8 cellular contexts compared by ENCODE assay signal in the genomic region with DNA sequence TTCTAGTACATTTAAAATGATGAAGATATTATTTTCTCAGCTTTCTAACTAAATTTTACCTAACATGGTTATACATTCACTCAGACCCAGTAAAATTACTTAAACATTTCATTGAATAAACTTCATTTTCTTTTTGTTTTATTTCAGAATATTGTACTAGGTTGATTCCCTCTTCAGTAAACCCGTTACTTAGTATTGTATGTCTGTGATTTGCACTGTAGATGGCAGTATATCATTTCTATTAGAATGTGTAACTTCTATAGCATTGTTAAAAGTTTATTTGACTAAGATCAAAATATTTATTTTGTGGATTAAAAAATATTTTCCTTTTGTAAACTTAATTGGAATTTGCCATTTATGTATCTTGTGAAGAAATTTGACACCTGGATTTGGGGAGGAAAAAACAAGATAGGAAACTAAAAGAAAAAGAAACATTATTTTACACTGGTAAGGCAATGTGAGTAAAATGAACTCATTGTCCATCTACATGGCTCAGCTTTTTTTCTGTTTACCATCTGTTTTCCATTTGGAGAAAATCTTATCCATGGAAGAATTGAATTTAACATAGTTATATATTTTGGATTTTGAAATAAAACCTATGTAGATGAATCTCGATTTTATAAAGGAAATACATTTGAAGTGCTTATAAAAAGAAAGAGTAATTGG.
DNase-seq lines count a peak whose midpoint lies in the region; ATAC-seq, FAIRE-seq and TF ChIP-seq lines count a peak whose summit lies in the region.
"Not testable (repeated sequence)": the region's sequence is repeated elsewhere in the genome, so short reads cannot be mapped to it uniquely, and the experiment has no call there.

No MANE protein-coding gene starts in this region.

- H3K36me3 Mint-ChIP-seq in endodermal cell (ENCODE audit: low read depth); stimulated activated effector memory CD8-positive, alpha-beta T cell treated with anti-CD3 and anti-CD28 coated beads, Interleukin-12 subunit alpha, Interleukin-12 subunit beta, amount 100 ng/mL, for 72 hours: not testable (repeated sequence)

- TF ChIP-seq CTCF in D721Med (IDR thresholded peaks at IDR 0.05; ENCODE audit: insufficient read depth, missing control alignments) (peak; percentile 40), endodermal cell (conservative IDR thresholded peaks at IDR 0.05) (peak; percentile 69)
- not testable (repeated sequence) for TF ChIP-seq CTCF in kidney (IDR thresholded peaks at IDR 0.05; ENCODE audit: borderline replicate concordance, extremely low read depth, insufficient read depth)

- not testable (repeated sequence) for H3K27me3 ChIP-seq in endodermal cell (ENCODE audit: control insufficient read depth, insufficient read depth, low read length, poor library complexity, severe bottlenecking)

- H3K4me3 Mint-ChIP-seq in endodermal cell; stimulated activated effector memory CD8-positive, alpha-beta T cell treated with anti-CD3 and anti-CD28 coated beads, Interleukin-12 subunit alpha, Interleukin-12 subunit beta, amount 100 ng/mL, for 72 hours: not testable (repeated sequence)

- not testable (repeated sequence) for H3K4me1 Mint-ChIP-seq in endodermal cell; stimulated activated effector memory CD8-positive, alpha-beta T cell treated with anti-CD3 and anti-CD28 coated beads, Interleukin-12 subunit alpha, Interleukin-12 subunit beta, amount 100 ng/mL, for 72 hours

- H3K36me3 ChIP-seq in endodermal cell (ENCODE audit: control insufficient read depth, insufficient read depth, low read length); kidney (ENCODE audit: control insufficient read depth in 1 of 2, insufficient read depth in 2 of 2, low read length in 2 of 2): not testable (repeated sequence)

- FAIRE-seq in D721Med (lab: Jason Lieb, UNC) (peak; percentile 98), GM19239 (lab: Jason Lieb, UNC) (peak; percentile 87), kidney (lab: Jason Lieb, UNC) (peak; percentile 98)

- H3K27me3 Mint-ChIP-seq in endodermal cell (ENCODE audit: insufficient read depth), result not testable (repeated sequence)

- not testable (repeated sequence) for H3K9me3 Mint-ChIP-seq in endodermal cell; stimulated activated effector memory CD8-positive, alpha-beta T cell treated with anti-CD3 and anti-CD28 coated beads, Interleukin-12 subunit alpha, Interleukin-12 subunit beta, amount 100 ng/mL, for 72 hours

- H3K9me3 ChIP-seq in endodermal cell (ENCODE audit: control insufficient read depth, low read length); kidney (ENCODE audit: control insufficient read depth in 1 of 2, low read length in 2 of 2): not testable (repeated sequence)

- WGBS in endodermal cell (ENCODE audit: insufficient coverage in 1 of 2, insufficient read length in 1 of 2), 2 experiments, result 83 to 86% methylated on average over 1 of the region's 2 CpGs

- not testable (repeated sequence) for H3K9ac ChIP-seq in endodermal cell (ENCODE audit: extremely low read depth, low read length, poor library complexity, severe bottlenecking); kidney (ENCODE audit: low read length in 2 of 2)

- H3K27ac ChIP-seq in endodermal cell (ENCODE audit: low read depth, low read length); kidney (ENCODE audit: low read depth in 2 of 2, low read length in 2 of 2): not testable (repeated sequence)

- H3K4me3 ChIP-seq in endodermal cell (ENCODE audit: low read length); kidney (ENCODE audit: low read length in 2 of 2): not testable (repeated sequence)

- intact Hi-C loops in kidney (cut with DNase I), result not testable (repeated sequence)

- not testable (repeated sequence) for H3K4me1 ChIP-seq in endodermal cell (ENCODE audit: control insufficient read depth, insufficient read depth, low read length); kidney (ENCODE audit: control insufficient read depth in 1 of 2, insufficient read depth in 1 of 2, low read depth in 1 of 2, low read length in 2 of 2)

- peak; percentile 86 for ATAC-seq in HG03378 (IDR thresholded peaks at IDR 0.05; ENCODE audit: unreplicated experiment)
- ATAC-seq in stimulated activated effector memory CD8-positive, alpha-beta T cell treated with anti-CD3 and anti-CD28 coated beads, Interleukin-12 subunit alpha, Interleukin-12 subunit beta, amount 100 ng/mL, for 72 hours, result peak; percentile 45

- not testable (repeated sequence) for H3K27ac Mint-ChIP-seq in endodermal cell; stimulated activated effector memory CD8-positive, alpha-beta T cell treated with anti-CD3 and anti-CD28 coated beads, Interleukin-12 subunit alpha, Interleukin-12 subunit beta, amount 100 ng/mL, for 72 hours

- DNase-seq in D721Med (ENCODE audit: insufficient read length, low spot score); GM19239 (ENCODE audit: insufficient read length, low spot score); endodermal cell; kidney; stimulated activated effector memory CD8-positive, alpha-beta T cell treated with anti-CD3 and anti-CD28 coated beads, Interleukin-12 subunit alpha, Interleukin-12 subunit beta, amount 100 ng/mL, for 72 hours (ENCODE audit: low spot score in 2 of 2): not testable (repeated sequence)
- peak; percentile 0 for DNase-seq in NCI-H2081 treated with DMSO at 0.1 percent for 48 hours (lab: John Stamatoyannopoulos, UW)
- DNase-seq in SKM-1 treated with dmso at 0.1 percent for 144 hours (lab: John Stamatoyannopoulos, UW; ENCODE audit: unreplicated experiment), result peak; percentile 13
